In the genomic region with DNA sequence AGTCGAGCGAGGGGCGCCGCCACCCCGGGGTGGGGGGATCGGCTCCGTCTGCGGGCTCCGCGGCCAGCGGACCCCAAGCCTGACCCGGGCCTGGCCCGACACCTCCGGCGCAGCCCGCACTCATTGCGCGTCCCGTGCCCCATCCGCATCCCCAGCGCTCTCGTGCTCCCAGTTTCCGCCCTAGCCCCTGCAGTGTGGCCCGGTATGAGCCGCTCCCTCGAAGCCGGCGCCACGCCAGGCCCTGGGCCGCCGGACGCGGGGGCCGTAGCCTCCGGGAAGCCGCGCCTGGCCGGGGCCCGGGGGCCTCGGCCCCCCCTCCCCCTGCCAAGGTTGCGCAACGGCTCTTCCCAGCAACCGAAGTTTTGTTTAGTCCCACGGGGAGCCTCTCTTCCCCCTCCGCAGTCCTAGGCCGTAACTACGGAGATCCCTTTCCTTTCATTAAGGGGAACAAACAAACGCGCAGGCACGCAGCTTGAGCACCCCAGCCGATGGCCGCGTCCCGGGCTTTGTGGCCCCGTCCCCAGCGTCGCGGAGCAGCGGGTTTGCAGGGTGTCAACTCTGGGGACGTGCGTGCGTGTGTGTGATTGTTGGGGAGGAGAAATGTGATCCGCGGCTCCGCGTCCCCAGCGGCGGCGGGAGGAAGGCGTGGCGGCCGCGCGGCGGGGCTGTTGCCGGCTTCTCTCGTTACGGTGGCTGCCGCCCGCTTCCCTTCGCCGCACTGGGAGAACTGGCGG, we compare ENCODE assay signal across 8 cellular contexts. TPM values are rescaled to one million over a fixed set of nuclear protein-coding genes. Genes with fewer than 3 reads are reported as not detected.
A peak's percentile ranks its signal among the peaks of the same experiment; 100 is the strongest.
DNase-seq lines count a peak whose midpoint lies in the region; ATAC-seq and TF ChIP-seq lines count a peak whose summit lies in the region.

No MANE protein-coding gene starts in this region.

- peaks cover 43% of the 10 kb centered on the region for H3K4me1 Mint-ChIP-seq in activated CD4-positive, alpha-beta memory T cell treated with anti-CD3 and anti-CD28 coated beads, Interleukin-2, amount 10 ng/mL, durations not matched to agents 7 days and 5 days

- peak overlapping the region; percentile 60 to 96 (median 88) for H3K4me2 ChIP-seq in BLaER1 treated with 17β-estradiol and CSF1 and Interleukin-3, amounts not matched to agents 10 nM and 100 nM

- POLR2A ChIA-PET in activated CD4-positive, alpha-beta memory T cell treated with anti-CD3 and anti-CD28 coated beads, Interleukin-2, amount 10 ng/mL, durations not matched to agents 7 days and 5 days (lab: Charles Lee) = interaction anchor here (0.7 to 4.7 kb wide), 5 partner anchors 16 to 674 kb away, joined by 3 to 25 read pairs (median 3); a partner anchor contains a TSS

- H3K9me3 Mint-ChIP-seq in activated CD4-positive, alpha-beta memory T cell treated with anti-CD3 and anti-CD28 coated beads, Interleukin-2, amount 10 ng/mL, durations not matched to agents 7 days and 5 days = peaks cover 3% of the 10 kb centered on the region

- H3K27ac Mint-ChIP-seq in activated CD4-positive, alpha-beta memory T cell treated with anti-CD3 and anti-CD28 coated beads, Interleukin-2, amount 10 ng/mL, durations not matched to agents 7 days and 5 days = peak overlapping the region; percentile 99

- H4K20me1 ChIP-seq in BLaER1 treated with 17β-estradiol and CSF1 and Interleukin-3, amounts not matched to agents 10 nM and 100 nM = peaks cover 28 to 48% (median 45%) of the 10 kb centered on the region in 11 experiments

- H3K36me3 ChIP-seq in BLaER1 treated with 17β-estradiol and CSF1 and Interleukin-3, amounts not matched to agents 10 nM and 100 nM = peaks cover 0 to 8% (median 4%) of the 10 kb centered on the region in 11 experiments; a peak in 9 of 22 replicates
- H3K36me3 ChIP-seq in lung (ENCODE audit: control insufficient read depth in 2 of 2, insufficient read depth in 2 of 2, low read length in 2 of 2) = no peaks in the 10 kb centered on the region

- DNase-seq in NCI-H69 (lab: John Stamatoyannopoulos, UW) (peak; percentile 96), ecto neural progenitor cell (ENCODE audit: low spot score) (peak; percentile 88), lung (ENCODE audit: low spot score) (peak; percentile 89)
- peak; percentile 80 for DNase-seq in activated CD4-positive, alpha-beta memory T cell treated with anti-CD3 and anti-CD28 coated beads, Interleukin-2, amount 10 ng/mL, durations not matched to agents 7 days and 5 days
- peak; percentile 56 to 69 (median 59) for DNase-seq in stimulated activated CD4-positive, alpha-beta T cell treated with anti-CD3 and anti-CD28 coated beads, TNF-alpha, amount 100 ng/mL, for 24 hours (ENCODE audit: low read depth in 3 of 3)

- peak; percentile 29 for ATAC-seq in GM19328 (IDR thresholded peaks at IDR 0.05; ENCODE audit: unreplicated experiment)
- ATAC-seq in HG03469 (IDR thresholded peaks at IDR 0.05; ENCODE audit: unreplicated experiment) = peak; percentile 27
- ATAC-seq in lung (ENCODE audit: insufficient read depth, low FRiP score) = peak; percentile 88

- TF ChIP-seq CTCF in lung (IDR thresholded peaks at IDR 0.05; ENCODE audit: control extremely low read depth, extremely low read depth) = no peak

- H3K27me3 Mint-ChIP-seq in activated CD4-positive, alpha-beta memory T cell treated with anti-CD3 and anti-CD28 coated beads, Interleukin-2, amount 10 ng/mL, durations not matched to agents 7 days and 5 days = no peaks in the 10 kb centered on the region

- WGBS in lung, 2 donors = 0% methylated on average over 67 to 83 of the region's 83 CpGs

- H3K4me3 ChIP-seq in BLaER1 treated with 17β-estradiol and CSF1 and Interleukin-3, amounts not matched to agents 10 nM and 100 nM = peak overlapping the region; percentile 81 to 95 (median 92)
- peak overlapping the region; percentile 98 for H3K4me3 ChIP-seq in lung

- peaks cover 31 to 52% (median 38%) of the 10 kb centered on the region in 10 experiments for H3K4me1 ChIP-seq in BLaER1 treated with 17β-estradiol and CSF1 and Interleukin-3, amounts not matched to agents 10 nM and 100 nM
- H3K4me1 ChIP-seq in lung (ENCODE audit: control insufficient read depth in 2 of 2, insufficient read depth in 2 of 2, low read length in 2 of 2) = peaks cover 4 to 16% of the 10 kb centered on the region in 2 donors

- H3K27ac ChIP-seq in BLaER1 treated with 17β-estradiol and CSF1 and Interleukin-3, amounts not matched to agents 10 nM and 100 nM = peak overlapping the region; percentile 99 to 100 (median 100)
- peak overlapping the region; percentile 100 for H3K27ac ChIP-seq in lung (ENCODE audit: low read depth in 1 of 2, low read length in 1 of 2)

- CTCF ChIA-PET in activated CD4-positive, alpha-beta memory T cell treated with anti-CD3 and anti-CD28 coated beads, Interleukin-2, amount 10 ng/mL, durations not matched to agents 7 days and 5 days (lab: Charles Lee) = interaction anchor here (0.7 to 1.5 kb wide), 4 partner anchors 28 to 97 kb away, joined by 3 to 4 read pairs (median 3); a partner anchor contains a TSS

- peak overlapping the region; percentile 99 to 100 (median 100) for H3K9ac ChIP-seq in BLaER1 treated with 17β-estradiol and CSF1 and Interleukin-3, amounts not matched to agents 10 nM and 100 nM

- H3K9me3 ChIP-seq in BLaER1 treated with 17β-estradiol and CSF1 and Interleukin-3, amounts not matched to agents 10 nM and 100 nM (replicated peaks in 1 of 11) = peaks cover 0 to 5% (median 0%) of the 10 kb centered on the region in 11 experiments; a peak in 1 of 22 replicates
- H3K9me3 ChIP-seq in lung (ENCODE audit: control insufficient read depth in 2 of 2, insufficient read depth in 1 of 2, low read length in 1 of 2) = no peaks in the 10 kb centered on the region

- H3K36me3 Mint-ChIP-seq in activated CD4-positive, alpha-beta memory T cell treated with anti-CD3 and anti-CD28 coated beads, Interleukin-2, amount 10 ng/mL, durations not matched to agents 7 days and 5 days (ENCODE audit: low read depth) = peaks cover 14% of the 10 kb centered on the region

- no peaks in the 10 kb centered on the region for H3K27me3 ChIP-seq in BLaER1 treated with 17β-estradiol and CSF1 and Interleukin-3, amounts not matched to agents 10 nM and 100 nM
- no peaks in the 10 kb centered on the region for H3K27me3 ChIP-seq in lung (ENCODE audit: control insufficient read depth, insufficient read depth)

- peak overlapping the region; percentile 98 for H3K4me3 Mint-ChIP-seq in activated CD4-positive, alpha-beta memory T cell treated with anti-CD3 and anti-CD28 coated beads, Interleukin-2, amount 10 ng/mL, durations not matched to agents 7 days and 5 days

RNA-seq across cellular contexts. Expression of a gene that starts 0.9 kb away (rescaled TPM):
- total RNA-seq in activated CD4-positive, alpha-beta memory T cell treated with anti-CD3 and anti-CD28 coated beads, Interleukin-2, amount 10 ng/mL, durations not matched to agents 7 days and 5 days = 10 to 100 TPM; 44.3 to 45.2 TPM
- 100 to 1,000 TPM; 115 to 189 TPM for total RNA-seq in lung
- polyA plus RNA-seq in lung = 10 to 100 TPM; 17.9 to 28.1 TPM

Comparison
In these comparisons a context has a peak if more than half of its experiments do, and no peak if none do; other contexts are left out.
1. Peak in every context shown above with its lines: DNase-seq, ATAC-seq, H3K4me3 ChIP-seq and H3K27ac ChIP-seq.
2. ATAC-seq: peak in every context shown above with its lines; median percentile 88 in lung; 29 in GM19328; 27 in HG03469.